8 cellular contexts compared by ENCODE assay signal in genomic region chr16:58001781-58002410, GRCh38. TPM values are rescaled to one million over a fixed set of nuclear protein-coding genes. Genes with fewer than 3 reads are reported as not detected.
A peak's percentile ranks its signal among the peaks of the same experiment; 100 is the strongest.
DNase-seq lines count a peak whose midpoint lies in the region; TF ChIP-seq lines count a peak whose summit lies in the region.

No MANE protein-coding gene starts in this region.

- intact Hi-C loops in CD4-positive, alpha-beta memory T cell (cut with micrococcal nuclease): loop anchor here (1.0 to 5.0 kb wide), 5 partner anchors 23 to 425 kb away; partner anchors contain the start of genes KATNB1 and MMP15

- peak overlapping the region; percentile 75 to 95 (median 89) for H3K27ac Mint-ChIP-seq in CD4-positive, alpha-beta memory T cell
- peak overlapping the region; percentile 97 for H3K27ac Mint-ChIP-seq in endodermal cell
- H3K27ac Mint-ChIP-seq in neural progenitor cell: no peak overlapping the region

- peak overlapping the region; percentile 76 to 93 for H3K4me3 ChIP-seq in CD4-positive, alpha-beta memory T cell (ENCODE audit: low read length in 2 of 2)
- H3K4me3 ChIP-seq in NT2/D1 (ENCODE audit: insufficient read length, low read depth) (peak overlapping the region; percentile 85), endodermal cell (ENCODE audit: low read length) (peak overlapping the region; percentile 87), neural progenitor cell (peak overlapping the region; percentile 62)

- no peaks in the 10 kb centered on the region for H3K27me3 Mint-ChIP-seq in CD4-positive, alpha-beta memory T cell
- H3K27me3 Mint-ChIP-seq in endodermal cell (ENCODE audit: insufficient read depth) (no peaks in the 10 kb centered on the region), neural progenitor cell (ENCODE audit: insufficient read depth, low read depth) (peaks cover 5% of the 10 kb centered on the region)

- H3K4me1 Mint-ChIP-seq in CD4-positive, alpha-beta memory T cell: peaks cover 37 to 68% (median 51%) of the 10 kb centered on the region in 4 donors
- H3K4me1 Mint-ChIP-seq in endodermal cell: peaks cover 23% of the 10 kb centered on the region
- H3K4me1 Mint-ChIP-seq in neural progenitor cell: peaks cover 23% of the 10 kb centered on the region

- POLR2A ChIA-PET in CD4-positive, alpha-beta memory T cell (lab: Charles Lee; ENCODE audit: partially characterized antibody): interaction anchor here (0.6 to 6.7 kb wide), 8 partner anchors 9 to 465 kb away, joined by 3 to 83 read pairs (median 8); partner anchors contain the start of genes CFAP20 and KATNB1

- DNase-seq in CD4-positive, alpha-beta memory T cell: no peak
- no peak for DNase-seq in NT2/D1 (ENCODE audit: low read depth, low spot score)
- DNase-seq in endodermal cell: no peak
- DNase-seq in neural progenitor cell (ENCODE audit: low spot score): no peak
- DNase-seq in occipital lobe (lab: John Stamatoyannopoulos, UW): no peak
- DNase-seq in KBM-7: no peak
- DNase-seq in NCI-H748 (lab: John Stamatoyannopoulos, UW; ENCODE audit: unreplicated experiment): no peak
- no peak for DNase-seq in NCI-H1048 (lab: John Stamatoyannopoulos, UW)

- peak overlapping the region; percentile 90 for H3K4me2 ChIP-seq in neural progenitor cell

- CTCF ChIA-PET in CD4-positive, alpha-beta memory T cell (lab: Charles Lee; ENCODE audit: partially characterized antibody): interaction anchor here (0.8 to 12.6 kb wide), 6 partner anchors 9 to 245 kb away, joined by 3 to 115 read pairs (median 4); no protein-coding TSS in a partner anchor

- H3K9ac ChIP-seq in NT2/D1 (ENCODE audit: insufficient read length, low read depth) (peak overlapping the region; percentile 95), endodermal cell (ENCODE audit: extremely low read depth, low read length, poor library complexity, severe bottlenecking) (peak overlapping the region; percentile 56), neural progenitor cell (no peak overlapping the region)

- 46 to 47% methylated on average over 10 of the region's 10 CpGs for WGBS in endodermal cell (ENCODE audit: insufficient coverage in 1 of 2, insufficient read length in 1 of 2), 2 experiments

- peaks cover 0 to 3% (median 0%) of the 10 kb centered on the region in 8 donors for H3K9me3 Mint-ChIP-seq in CD4-positive, alpha-beta memory T cell
- H3K9me3 Mint-ChIP-seq in endodermal cell: peaks cover 6% of the 10 kb centered on the region
- peaks cover under 1% of the 10 kb centered on the region for H3K9me3 Mint-ChIP-seq in neural progenitor cell

- peak overlapping the region; percentile 75 for H3K27ac ChIP-seq in CD4-positive, alpha-beta memory T cell (ENCODE audit: low read depth, low read length)
- H3K27ac ChIP-seq in endodermal cell (ENCODE audit: low read depth, low read length): no peak overlapping the region
- H3K27ac ChIP-seq in neural progenitor cell: no peak overlapping the region

- TF ChIP-seq CTCF in endodermal cell (conservative IDR thresholded peaks at IDR 0.05): no peak
- no peak for TF ChIP-seq CTCF in neural progenitor cell (IDR thresholded peaks at IDR 0.05)

- H3K79me2 ChIP-seq in neural progenitor cell (ENCODE audit: low read depth): no peaks in the 10 kb centered on the region

- H3K4me3 Mint-ChIP-seq in CD4-positive, alpha-beta memory T cell: peak overlapping the region; percentile 79 to 95 (median 92)
- H3K4me3 Mint-ChIP-seq in endodermal cell (peak overlapping the region; percentile 89), neural progenitor cell (peak overlapping the region; percentile 93)

- peaks cover 9% of the 10 kb centered on the region for H3K36me3 ChIP-seq in CD4-positive, alpha-beta memory T cell (ENCODE audit: insufficient read depth, low read length)
- H3K36me3 ChIP-seq in NT2/D1 (ENCODE audit: insufficient read depth, insufficient read length, low read length): peaks cover 49% of the 10 kb centered on the region
- H3K36me3 ChIP-seq in endodermal cell (ENCODE audit: control insufficient read depth, insufficient read depth, low read length): peaks cover 48% of the 10 kb centered on the region
- H3K36me3 ChIP-seq in neural progenitor cell: no peaks in the 10 kb centered on the region

- H3K9me3 ChIP-seq in CD4-positive, alpha-beta memory T cell (ENCODE audit: control insufficient read depth in 1 of 2, low read length in 2 of 2): no peaks in the 10 kb centered on the region
- peaks cover 6% of the 10 kb centered on the region; the same call in 1 of the 2 replicates for H3K9me3 ChIP-seq in NT2/D1 (ENCODE audit: insufficient read depth, low read length)
- H3K9me3 ChIP-seq in endodermal cell (ENCODE audit: control insufficient read depth, low read length): peaks cover 14% of the 10 kb centered on the region
- H3K9me3 ChIP-seq in neural progenitor cell (ENCODE audit: low read depth): no peaks in the 10 kb centered on the region

- peaks cover 37% of the 10 kb centered on the region for H3K4me1 ChIP-seq in CD4-positive, alpha-beta memory T cell (ENCODE audit: insufficient read depth, low read length)
- H3K4me1 ChIP-seq in NT2/D1 (ENCODE audit: insufficient read depth, insufficient read length) (peaks cover 22% of the 10 kb centered on the region), endodermal cell (ENCODE audit: control insufficient read depth, insufficient read depth, low read length) (peaks cover 16% of the 10 kb centered on the region), neural progenitor cell (peaks cover 8% of the 10 kb centered on the region)

- peaks cover 31% of the 10 kb centered on the region for H3F3A ChIP-seq in neural progenitor cell (ENCODE audit: low read depth)

- H3K36me3 Mint-ChIP-seq in CD4-positive, alpha-beta memory T cell: peaks cover 16 to 49% of the 10 kb centered on the region in 2 donors
- H3K36me3 Mint-ChIP-seq in endodermal cell (ENCODE audit: low read depth) (peaks cover 56% of the 10 kb centered on the region), neural progenitor cell (peaks cover 15% of the 10 kb centered on the region)

- peaks cover 21% of the 10 kb centered on the region for H4K20me1 ChIP-seq in neural progenitor cell (ENCODE audit: low read depth)

- H3K27me3 ChIP-seq in CD4-positive, alpha-beta memory T cell (ENCODE audit: insufficient read depth, low read length): no peaks in the 10 kb centered on the region
- H3K27me3 ChIP-seq in NT2/D1 (ENCODE audit: insufficient read depth, insufficient read length) (no peaks in the 10 kb centered on the region), endodermal cell (ENCODE audit: control insufficient read depth, insufficient read depth, low read length, poor library complexity, severe bottlenecking) (no peaks in the 10 kb centered on the region), neural progenitor cell (no peaks in the 10 kb centered on the region)

- in situ Hi-C loops in KBM-7 (cut with MboI; ENCODE audit: low pct_unique_long_range_greater_than_20kb, low sequenced_read_pairs): no loop called here

- no peak overlapping the region for H2AFZ ChIP-seq in neural progenitor cell (replicated peaks)

RNA-seq across cellular contexts. Expression of gene USB1, which starts 0.7 kb away (rescaled TPM):
- total RNA-seq in CD4-positive, alpha-beta memory T cell: 10 to 100 TPM; 36.4 to 39.5 TPM
- 10 to 100 TPM; 35.3 to 45.2 TPM for polyA plus RNA-seq in CD4-positive, alpha-beta memory T cell
- total RNA-seq in endodermal cell: 100 to 1,000 TPM; 139 to 163 TPM
- 62.2 TPM for polyA plus RNA-seq in endodermal cell (2013, experiment 1 of 2)
- 62.7 TPM for polyA plus RNA-seq in endodermal cell (2013, experiment 2 of 2)
- total RNA-seq in neural progenitor cell (ENCODE audit: low replicate concordance): 14.9 and 24.5 TPM in 2 replicates
- total RNA-seq in occipital lobe: 5.0 TPM

RNA-seq across cellular contexts. Expression of gene ZNF319, which starts 1.4 kb away (rescaled TPM):
- 10 to 100 TPM; 19.7 to 20.5 TPM for total RNA-seq in CD4-positive, alpha-beta memory T cell
- polyA plus RNA-seq in CD4-positive, alpha-beta memory T cell: 10 to 100 TPM in 1 of 2 donors, 1 to 10 TPM in 1; 2.3 to 16.5 TPM
- 10 to 100 TPM in 1 of 2 donors, 1 to 10 TPM in 1; 9.8 to 10.8 TPM for total RNA-seq in endodermal cell
- 11.5 TPM for polyA plus RNA-seq in endodermal cell (2013, experiment 1 of 2)
- 8.2 TPM for polyA plus RNA-seq in endodermal cell (2013, experiment 2 of 2)
- 1.4 and 5.5 TPM in 2 replicates for total RNA-seq in neural progenitor cell (ENCODE audit: low replicate concordance)
- total RNA-seq in occipital lobe: 4.2 TPM

RNA-seq across cellular contexts. Expression of gene MMP15, which starts 23.7 kb away (rescaled TPM):
- total RNA-seq in CD4-positive, alpha-beta memory T cell: 1 to 10 TPM; 1.6 to 1.8 TPM
- polyA plus RNA-seq in CD4-positive, alpha-beta memory T cell: under 1 TPM in 1 of 2 donors, not detected in 1; 0.21 TPM
- 100 to 1,000 TPM in 1 of 2 donors, 10 to 100 TPM in 1; 99.8 to 105 TPM for total RNA-seq in endodermal cell
- polyA plus RNA-seq in endodermal cell (2013, experiment 1 of 2): 34.0 TPM
- polyA plus RNA-seq in endodermal cell (2013, experiment 2 of 2): 34.0 TPM
- 7.2 and 26.0 TPM in 2 replicates for total RNA-seq in neural progenitor cell (ENCODE audit: low replicate concordance)
- total RNA-seq in occipital lobe: 12.6 TPM

RNA-seq across cellular contexts. Expression of gene CNGB1, which starts 31.0 kb away (rescaled TPM):
- not detected for total RNA-seq in CD4-positive, alpha-beta memory T cell
- polyA plus RNA-seq in CD4-positive, alpha-beta memory T cell: not detected
- total RNA-seq in endodermal cell: under 1 TPM; 0.29 to 0.60 TPM
- polyA plus RNA-seq in endodermal cell (2013, experiment 1 of 2): 1.1 TPM
- 0.50 TPM for polyA plus RNA-seq in endodermal cell (2013, experiment 2 of 2)
- total RNA-seq in neural progenitor cell (ENCODE audit: low replicate concordance): not detected in 2 replicates
- total RNA-seq in occipital lobe: not detected
